In genomic region chr15:23081996-23082737, GRCh38 we compare ENCODE assay signal across 1 cellular context.
TF ChIP-seq lines count a peak whose summit lies in the region.
"Not testable (repeated sequence)": the region's sequence is repeated elsewhere in the genome, so short reads cannot be mapped to it uniquely, and the experiment has no call there.

No MANE protein-coding gene starts in this region.

TF ChIP-seq in HepG2, 621 proteins besides CTCF, POLR2A, EP300 and RAD21 (continued from another document):
- not testable (repeated sequence) for TF ChIP-seq HNF1A (IDR thresholded peaks at IDR 0.05; ENCODE audit: low read depth)
- TF ChIP-seq HNF1A (CRISPR knock-in tag; IDR thresholded peaks at IDR 0.05; ENCODE audit: borderline replicate concordance) (peak; percentile 42; the same call in 1 of the 2 replicates), SOX5 (CRISPR knock-in tag; IDR thresholded peaks at IDR 0.05; ENCODE audit: borderline replicate concordance) (peak; percentile 34; the same call in 1 of the 2 replicates)
